22 cellular contexts compared by ENCODE assay signal in the genomic region with DNA sequence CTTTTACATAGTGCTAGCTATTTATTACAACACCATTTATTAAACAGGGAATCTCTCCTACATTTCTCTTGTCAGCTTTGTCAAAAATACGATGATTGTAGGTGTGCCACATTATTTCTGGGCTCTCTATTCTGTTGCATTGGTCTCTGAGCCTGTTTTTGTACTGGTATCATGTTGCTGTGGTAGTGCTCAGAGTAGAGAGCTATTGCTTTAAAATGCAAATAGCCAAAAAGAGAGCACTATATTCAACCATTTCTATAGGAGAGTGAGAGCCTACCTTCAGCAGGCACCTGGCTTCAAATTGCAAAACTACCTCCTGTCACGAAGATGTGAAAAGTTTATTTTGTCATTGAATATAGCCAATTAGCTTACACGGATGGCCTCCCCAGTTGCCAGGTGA.
"Had no signal": no experiment of that assay in that cellular context is flagged by ENCODE, and none has a peak within 500 bp of the region (broad histone marks: within the 10 kb centered on the region; RNA-seq: fewer than 3 reads in every experiment).

No MANE protein-coding gene starts in this region.

- H3K9me3 Mint-ChIP-seq: activated CD8-positive, alpha-beta T cell treated with anti-CD3 and anti-CD28 coated beads for 36 hours; nephron had no signal

- H3K4me3 ChIP-seq: coronary artery, left ventricle myocardium inferior, prostate gland, skin epidermis, upper lobe of left lung had no signal

- H3K4me1 ChIP-seq: prostate gland had no signal

- H3K36me3 ChIP-seq: prostate gland had no signal

- H3K27ac ChIP-seq: coronary artery, left ventricle myocardium inferior, prostate gland, skin epidermis, upper lobe of left lung, WERI-Rb-1 had no signal

- ATAC-seq: activated CD8-positive, alpha-beta T cell treated with anti-CD3 and anti-CD28 coated beads for 36 hours; right cardiac atrium; stimulated activated naive CD8-positive, alpha-beta T cell treated with anti-CD3 and anti-CD28 coated beads, Interleukin-15, Interleukin-2, amounts not matched to agents 100 U/mL and 50 U/mL, for 24 hours had no signal

- H3K9me3 ChIP-seq: left ventricle myocardium inferior, prostate gland, upper lobe of left lung had no signal

- H3K27ac Mint-ChIP-seq: activated CD8-positive, alpha-beta T cell treated with anti-CD3 and anti-CD28 coated beads for 36 hours; brain; nephron; T-helper 1 cell treated with Interleukin-12 subunit alpha and Interleukin-12 subunit beta and Interleukin-4 antibody, amounts not matched to agents 30 μg/mL and 1 μg/mL, for 36 hours had no signal

- H3K4me3 Mint-ChIP-seq: activated CD8-positive, alpha-beta T cell treated with anti-CD3 and anti-CD28 coated beads for 36 hours; activated naive CD8-positive, alpha-beta T cell; nephron; T-helper 1 cell treated with Interleukin-12 subunit alpha and Interleukin-12 subunit beta and Interleukin-4 antibody, amounts not matched to agents 30 μg/mL and 1 μg/mL, for 36 hours had no signal

- H3K27me3 ChIP-seq: upper lobe of left lung had no signal

- H3K27me3 Mint-ChIP-seq: activated CD8-positive, alpha-beta T cell treated with anti-CD3 and anti-CD28 coated beads for 36 hours; activated naive CD8-positive, alpha-beta T cell; brain had no signal

- DNase-seq: activated CD4-positive, alpha-beta T cell treated with anti-CD3 and anti-CD28 coated beads for 4 hours; activated CD8-positive, alpha-beta memory T cell treated with anti-CD3 and anti-CD28 coated beads, Interleukin-2, amount 50 U/mL, for 4 hours; activated CD8-positive, alpha-beta T cell treated with anti-CD3 and anti-CD28 coated beads for 36 hours; activated gamma-delta T cell treated with Interleukin-2 at 50 U/mL for 16 hours; central memory CD4-positive, alpha-beta T cell; foreskin fibroblast; hippocampal formation; left ventricle myocardium inferior; occipital lobe; right cardiac atrium; stimulated activated CD4-positive, alpha-beta T cell treated with anti-CD3 and anti-CD28 coated beads, Interleukin-15, amount 100 ng/mL, for 24 hours; stimulated activated CD4-positive, alpha-beta T cell treated with anti-CD3 and anti-CD28 coated beads, Interleukin-4, amount 100 ng/mL, for 1 hour; stimulated activated naive CD8-positive, alpha-beta T cell treated with anti-CD3 and anti-CD28 coated beads, Interleukin-15, Interleukin-2, amounts not matched to agents 100 U/mL and 50 U/mL, for 24 hours; upper lobe of left lung; WERI-Rb-1 had no signal
